8 cellular contexts compared by ENCODE assay signal in the genomic region with DNA sequence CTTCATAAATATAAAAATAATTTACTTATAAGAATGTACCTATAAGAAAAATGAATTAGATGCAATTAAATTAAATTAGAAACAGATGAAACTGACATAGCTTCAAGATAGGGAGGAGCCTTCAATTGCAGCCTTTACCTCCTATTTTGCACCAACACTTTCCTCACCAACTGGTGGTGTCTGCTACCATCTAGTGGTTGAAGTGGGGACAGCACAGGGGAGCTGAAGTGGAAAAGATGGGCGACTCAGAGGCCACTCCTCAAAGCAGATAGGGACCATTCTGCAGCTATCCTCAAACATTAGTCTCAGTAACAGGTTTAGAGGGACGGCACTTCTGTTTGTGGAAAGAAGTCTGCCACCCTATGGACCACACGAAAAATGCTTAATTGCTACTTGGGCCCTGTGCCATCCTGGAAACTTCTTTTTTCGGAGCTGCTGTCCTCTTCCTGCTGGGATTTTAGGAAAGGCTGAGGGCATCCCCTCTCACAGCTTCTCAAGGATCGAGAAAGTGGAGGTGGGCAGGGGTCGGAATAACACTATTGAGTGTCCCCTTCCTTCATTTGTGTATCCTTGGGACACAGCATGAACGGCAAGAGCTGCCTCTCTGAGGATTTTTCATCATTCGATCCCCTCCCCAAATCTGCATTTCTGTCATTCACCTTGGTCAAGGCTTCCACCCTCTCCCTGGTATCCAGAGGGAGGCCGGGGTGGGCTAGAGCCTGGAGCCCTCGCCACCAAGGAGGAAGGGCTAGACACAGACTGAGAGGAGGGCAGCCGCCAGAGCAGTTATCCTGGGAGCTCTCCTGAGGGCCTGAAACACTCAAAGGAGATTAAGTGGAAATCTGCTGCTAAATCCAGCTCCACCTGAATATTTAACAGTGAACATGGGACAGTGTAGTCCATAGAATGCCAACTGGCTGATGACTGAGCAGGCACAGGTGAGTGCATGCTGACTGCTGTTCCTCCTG. TPM values are rescaled to one million over a fixed set of nuclear protein-coding genes. Genes with fewer than 3 reads are reported as not detected.
DNase-seq lines count a peak whose midpoint lies in the region; ATAC-seq and TF ChIP-seq lines count a peak whose summit lies in the region.

No MANE protein-coding gene starts in this region.

- intact Hi-C loops in dorsolateral prefrontal cortex (cut with DNase I), result loop anchor here (2.0 to 10.0 kb wide), 7 partner anchors 48 to 406 kb away; no protein-coding TSS in a partner anchor

- H3K4me3 ChIP-seq in HL-60 (replicated peaks; ENCODE audit: insufficient read depth, low read length) (no peak overlapping the region), dorsolateral prefrontal cortex (no peak overlapping the region)

- DNase-seq in DMS79 (lab: John Stamatoyannopoulos, UW) (peak; percentile 45), HL-60 (ENCODE audit: low read depth in 1 of 2, low spot score in 1 of 2) (peak; percentile 66 to 80), NCI-H82 (lab: John Stamatoyannopoulos, UW) (peak; percentile 90), dorsolateral prefrontal cortex (peak; percentile 56 to 88 (median 79)), lung microvascular endothelial cell (ENCODE audit: low read depth in 2 of 2) (peak; percentile 71 to 83)
- peak; percentile 79 to 84 for DNase-seq in activated CD4-positive, alpha-beta T cell treated with anti-CD3 and anti-CD28 coated beads, Interleukin-2, amount 50 U/mL, for 4 hours
- DNase-seq in stimulated activated CD8-positive, alpha-beta memory T cell treated with anti-CD3 and anti-CD28 coated beads, Interleukin-15, amount 100 ng/mL, for 1 hour (ENCODE audit: low read depth), result peak; percentile 82

- H3K27me3 ChIP-seq in HL-60 (ENCODE audit: insufficient read depth, poor library complexity, severe bottlenecking), result no peaks in the 10 kb centered on the region
- peaks cover 0 to 3% (median 0%) of the 10 kb centered on the region in 45 donors for H3K27me3 ChIP-seq in dorsolateral prefrontal cortex

- no peak for ATAC-seq in GM18873 (IDR thresholded peaks at IDR 0.05; ENCODE audit: low FRiP score, unreplicated experiment)

- TF ChIP-seq CTCF in HL-60 (IDR thresholded peaks at IDR 0.05; ENCODE audit: insufficient read depth, low read length), result peak; percentile 89
- TF ChIP-seq CTCF in dorsolateral prefrontal cortex (IDR thresholded peaks at IDR 0.05 in 54 of 56, conservative IDR thresholded peaks at IDR 0.05 in 2 of 56; ENCODE audit: low read depth in 1 of 56, partially characterized antibody in 56 of 56), result peak; percentile 86 to 100 (median 97)

- H3K27ac ChIP-seq in HL-60 (replicated peaks) (no peak overlapping the region), dorsolateral prefrontal cortex (peak overlapping the region in 1 of 59 donors; percentile 8)

RNA-seq across cellular contexts. Expression of gene PROK1, which starts 9.6 kb away (rescaled TPM):
- under 1 TPM in 37 of 120 experiments, not detected in 83; 0.29 to 0.89 (median 0.45) TPM for total RNA-seq in dorsolateral prefrontal cortex
- total RNA-seq in lung microvascular endothelial cell, result not detected in 2 replicates

RNA-seq across cellular contexts. Expression of gene LAMTOR5, which starts 53.0 kb away (rescaled TPM):
- 100 to 1,000 TPM in 77 of 120 experiments, 10 to 100 TPM in 43; 68.7 to 146 (median 106) TPM for total RNA-seq in dorsolateral prefrontal cortex
- 74.1 and 125 TPM in 2 replicates for total RNA-seq in lung microvascular endothelial cell

RNA-seq across cellular contexts. Expression of gene KCNA10, which starts 58.4 kb away (rescaled TPM):
- total RNA-seq in dorsolateral prefrontal cortex (under 1 TPM in 2 of 120 experiments, not detected in 118; 0.26 TPM), lung microvascular endothelial cell (not detected in 2 replicates)
